ENCODE assay signal across 14 cellular contexts in the genomic region with DNA sequence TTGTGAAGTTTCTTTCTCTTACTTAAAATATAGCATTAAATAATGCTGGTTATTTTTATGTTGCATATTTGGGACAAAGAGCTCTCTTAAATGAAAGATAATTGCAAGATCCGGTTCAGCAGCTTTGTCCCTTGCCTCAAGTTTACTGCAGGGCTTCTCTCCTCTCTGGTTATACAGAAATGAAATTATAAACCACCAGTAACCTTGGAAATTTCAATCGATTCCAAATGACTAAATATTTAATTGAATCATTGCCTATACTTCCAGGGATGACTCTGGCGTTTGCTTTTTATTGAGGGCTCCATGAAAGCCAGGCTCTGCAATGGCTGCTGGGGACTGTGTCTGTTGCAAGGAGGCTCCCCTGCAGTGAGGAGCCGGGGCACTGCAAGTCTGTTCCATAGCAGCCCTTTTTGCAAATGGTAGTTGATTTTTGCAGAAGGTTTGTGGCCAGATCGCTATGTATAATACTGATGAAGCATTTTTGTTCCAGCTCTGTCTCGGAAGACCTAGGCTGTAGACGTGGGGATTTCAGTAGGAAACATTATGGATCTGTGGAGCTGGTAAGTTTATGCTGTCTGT. TPM values are rescaled to one million over a fixed set of nuclear protein-coding genes. Genes with fewer than 3 reads are reported as not detected.
DNase-seq lines count a peak whose midpoint lies in the region; ATAC-seq lines count a peak whose summit lies in the region.
"Had no signal": no experiment of that assay in that cellular context is flagged by ENCODE, and none has a peak within 500 bp of the region (broad histone marks: within the 10 kb centered on the region; RNA-seq: fewer than 3 reads in every experiment).

A gene with protein sequence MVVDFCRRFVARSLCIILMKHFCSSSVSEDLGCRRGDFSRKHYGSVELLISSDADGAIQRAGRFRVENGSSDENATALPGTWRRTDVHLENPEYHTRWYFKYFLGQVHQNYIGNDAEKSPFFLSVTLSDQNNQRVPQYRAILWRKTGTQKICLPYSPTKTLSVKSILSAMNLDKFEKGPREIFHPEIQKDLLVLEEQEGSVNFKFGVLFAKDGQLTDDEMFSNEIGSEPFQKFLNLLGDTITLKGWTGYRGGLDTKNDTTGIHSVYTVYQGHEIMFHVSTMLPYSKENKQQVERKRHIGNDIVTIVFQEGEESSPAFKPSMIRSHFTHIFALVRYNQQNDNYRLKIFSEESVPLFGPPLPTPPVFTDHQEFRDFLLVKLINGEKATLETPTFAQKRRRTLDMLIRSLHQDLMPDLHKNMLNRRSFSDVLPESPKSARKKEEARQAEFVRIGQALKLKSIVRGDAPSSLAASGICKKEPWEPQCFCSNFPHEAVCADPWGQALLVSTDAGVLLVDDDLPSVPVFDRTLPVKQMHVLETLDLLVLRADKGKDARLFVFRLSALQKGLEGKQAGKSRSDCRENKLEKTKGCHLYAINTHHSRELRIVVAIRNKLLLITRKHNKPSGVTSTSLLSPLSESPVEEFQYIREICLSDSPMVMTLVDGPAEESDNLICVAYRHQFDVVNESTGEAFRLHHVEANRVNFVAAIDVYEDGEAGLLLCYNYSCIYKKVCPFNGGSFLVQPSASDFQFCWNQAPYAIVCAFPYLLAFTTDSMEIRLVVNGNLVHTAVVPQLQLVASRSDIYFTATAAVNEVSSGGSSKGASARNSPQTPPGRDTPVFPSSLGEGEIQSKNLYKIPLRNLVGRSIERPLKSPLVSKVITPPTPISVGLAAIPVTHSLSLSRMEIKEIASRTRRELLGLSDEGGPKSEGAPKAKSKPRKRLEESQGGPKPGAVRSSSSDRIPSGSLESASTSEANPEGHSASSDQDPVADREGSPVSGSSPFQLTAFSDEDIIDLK (plus strand): TSS at position 313 of the 579 bp plus-strand sequence. CDS start 104 bp downstream, at position 417.

- peak within 1 kb of the TSS; percentile 90 for H3K27ac ChIP-seq in temporal lobe (ENCODE audit: low read depth, low read length)

- no peak for ATAC-seq in stimulated activated naive CD8-positive, alpha-beta T cell treated with anti-CD3 and anti-CD28 coated beads, Interleukin-15, Interleukin-2, amounts not matched to agents 100 U/mL and 50 U/mL, for 24 hours
- ATAC-seq: natural killer cell treated with Interleukin-12 subunit alpha and Interleukin-12 subunit beta and Interleukin-15 and Interleukin-18, amount 100 ng/mL, for 72 hours had no signal

- peak in 2 of 3 experiments; percentile 59 to 79 for DNase-seq in NCI-H1417 (lab: John Stamatoyannopoulos, UW)
- peak; percentile 84 for DNase-seq in cerebellar cortex (ENCODE audit: low spot score)
- peak; percentile 9 for DNase-seq in left kidney (ENCODE audit: low read depth, low spot score)
- no peak for DNase-seq in stimulated activated naive CD8-positive, alpha-beta T cell treated with anti-CD3 and anti-CD28 coated beads, Interleukin-15, Interleukin-2, amounts not matched to agents 100 U/mL and 50 U/mL, for 24 hours
- no peak for DNase-seq in H4 (ENCODE audit: low spot score)
- no peak for DNase-seq in activated gamma-delta T cell (lab: John Stamatoyannopoulos, UW)
- no peak for DNase-seq in glomerular visceral epithelial cell (ENCODE audit: extremely low spot score)
- DNase-seq: activated CD4-positive, alpha-beta T cell treated with anti-CD3 and anti-CD28 coated beads for 4 hours; activated naive CD4-positive, alpha-beta T cell treated with anti-CD3 and anti-CD28 coated beads for 36 hours; CD4-positive, alpha-beta memory T cell; effector CD4-positive, alpha-beta T cell; NCI-H1436 had no signal

RNA-seq across cellular contexts. Expression of the gene that starts here (rescaled TPM):
- total RNA-seq in temporal lobe, result 49.7 TPM
- total RNA-seq in H4 (2014; rRNA removed; shearing (Covaris generic)), result 0.21 and 1.1 TPM in 2 replicates

Comparison
In these comparisons a context has a peak if more than half of its experiments do, and no peak if none do; other contexts are left out.
1. RNA of the gene that starts here (total RNA-seq): 49.7 TPM in temporal lobe (single experiment); 0.21 to 1.1 TPM in H4; every median in the first group is over 10 times any median in the second.
2. DNase-seq: peak in NCI-H1417 (2 of 3), cerebellar cortex (single experiment) and left kidney (single experiment); none in stimulated activated naive CD8-positive, alpha-beta T cell treated with anti-CD3 and anti-CD28 coated beads, Interleukin-15, Interleukin-2, amounts not matched to agents 100 U/mL and 50 U/mL, for 24 hours (single experiment), H4 (single experiment), activated gamma-delta T cell (single experiment) and glomerular visceral epithelial cell (single experiment).